In genomic region chr1:29946057-29946456, GRCh38 we compare ENCODE assay signal across 26 cellular contexts.
"Had no signal": no experiment of that assay in that cellular context is flagged by ENCODE, and none has a peak within 500 bp of the region (broad histone marks: within the 10 kb centered on the region; RNA-seq: fewer than 3 reads in every experiment).

No MANE protein-coding gene starts in this region.

- H3K36me3 ChIP-seq: colonic mucosa, esophagus muscularis mucosa, gastroesophageal sphincter, heart left ventricle, left lung, ovary, sigmoid colon, spleen, thoracic aorta, tibial nerve, upper lobe of left lung had no signal

- H3K9me3 ChIP-seq: colonic mucosa, esophagus muscularis mucosa, gastroesophageal sphincter, heart left ventricle, ovary, psoas muscle, sigmoid colon, spleen, thoracic aorta had no signal

- H3K4me3 ChIP-seq: colonic mucosa, esophagus muscularis mucosa, gastroesophageal sphincter, heart left ventricle, hepatocyte, left lung, ovary, psoas muscle, sigmoid colon, spleen, thoracic aorta, tibial nerve, upper lobe of left lung had no signal

- DNase-seq: colonic mucosa; effector memory CD4-positive, alpha-beta T cell; heart left ventricle; kidney; left lung; mesenchymal stem cell; midbrain; naive thymus-derived CD4-positive, alpha-beta T cell; occipital lobe; ovary; psoas muscle; right cardiac atrium; sigmoid colon; spleen; stimulated activated CD4-positive, alpha-beta T cell treated with anti-CD3 and anti-CD28 coated beads, Interleukin-4, amount 100 ng/mL, for 4 hours; stimulated activated naive CD8-positive, alpha-beta T cell treated with anti-CD3 and anti-CD28 coated beads, Interleukin-15, Interleukin-2, amounts not matched to agents 100 U/mL and 50 U/mL, for 24 hours; substantia nigra; upper lobe of left lung had no signal

- FAIRE-seq: endothelial cell of umbilical vein, kidney, urothelium cell line had no signal

- H3K79me2 ChIP-seq: hepatocyte had no signal

- H3K27me3 ChIP-seq: colonic mucosa, ovary, tibial nerve, upper lobe of left lung had no signal

- H3K4me1 ChIP-seq: colonic mucosa, esophagus muscularis mucosa, foreskin keratinocyte, gastroesophageal sphincter, heart left ventricle, left lung, psoas muscle, sigmoid colon, spleen, tibial nerve, upper lobe of left lung had no signal

- H3K4me2 ChIP-seq: hepatocyte had no signal

- H3K27ac ChIP-seq: colonic mucosa, esophagus muscularis mucosa, foreskin keratinocyte, gastroesophageal sphincter, heart left ventricle, hepatocyte, left lung, ovary, psoas muscle, sigmoid colon, spleen, thoracic aorta, tibial nerve, upper lobe of left lung had no signal

- H2AFZ ChIP-seq: hepatocyte had no signal
